Comparison of ENCODE assay signal across 10 cellular contexts in genomic region chr15:31329640-31330010, GRCh38. TPM values are rescaled to one million over a fixed set of nuclear protein-coding genes. Genes with fewer than 3 reads are reported as not detected.
DNase-seq lines count a peak whose midpoint lies in the region; ATAC-seq and TF ChIP-seq lines count a peak whose summit lies in the region.
"Had no signal": no experiment of that assay in that cellular context is flagged by ENCODE, and none has a peak within 500 bp of the region (broad histone marks: within the 10 kb centered on the region; RNA-seq: fewer than 3 reads in every experiment).

No MANE protein-coding gene starts in this region.

- H3K27me3 ChIP-seq in adrenal gland: no peaks in the 10 kb centered on the region
- no peaks in the 10 kb centered on the region for H3K27me3 ChIP-seq in right lobe of liver
- no peaks in the 10 kb centered on the region for H3K27me3 ChIP-seq in thyroid gland

- POLR2A ChIA-PET in activated CD4-positive, alpha-beta T cell treated with anti-CD3 and anti-CD28 coated beads, Interleukin-2, amount 10 ng/mL, durations not matched to agents 7 days and 5 days (lab: Charles Lee): no interaction called here

- H3K27me3 Mint-ChIP-seq in activated CD4-positive, alpha-beta T cell treated with anti-CD3 and anti-CD28 coated beads, Interleukin-2, amount 10 ng/mL, durations not matched to agents 7 days and 5 days: no peaks in the 10 kb centered on the region

- CTCF ChIA-PET in activated CD4-positive, alpha-beta T cell treated with anti-CD3 and anti-CD28 coated beads, Interleukin-2, amount 10 ng/mL, durations not matched to agents 7 days and 5 days (lab: Charles Lee): interaction anchor here (1.0 to 1.2 kb wide), 2 partner anchors 106 to 118 kb away, joined by 3 to 4 read pairs; no protein-coding TSS in a partner anchor

- no peaks in the 10 kb centered on the region for H3K9me3 Mint-ChIP-seq in activated CD4-positive, alpha-beta T cell treated with anti-CD3 and anti-CD28 coated beads, Interleukin-2, amount 10 ng/mL, durations not matched to agents 7 days and 5 days

- H3K4me3 Mint-ChIP-seq in activated CD4-positive, alpha-beta T cell treated with anti-CD3 and anti-CD28 coated beads, Interleukin-2, amount 10 ng/mL, durations not matched to agents 7 days and 5 days: peak overlapping the region; percentile 92

- H3K4me3 ChIP-seq in adrenal gland: peak overlapping the region in 1 of 4 donors; percentile 99
- H3K4me3 ChIP-seq in right lobe of liver: peak overlapping the region in 2 of 3 donors; percentile 80 to 94
- peak overlapping the region in 2 of 3 donors; percentile 79 to 88 for H3K4me3 ChIP-seq in thyroid gland (replicated peaks in 1 of 3)

- H3K36me3 ChIP-seq in adrenal gland (replicated peaks in 1 of 2): no peaks in the 10 kb centered on the region
- H3K36me3 ChIP-seq in right lobe of liver: no peaks in the 10 kb centered on the region
- H3K36me3 ChIP-seq in thyroid gland: no peaks in the 10 kb centered on the region

- peaks cover 43% of the 10 kb centered on the region for H3K36me3 Mint-ChIP-seq in activated CD4-positive, alpha-beta T cell treated with anti-CD3 and anti-CD28 coated beads, Interleukin-2, amount 10 ng/mL, durations not matched to agents 7 days and 5 days (ENCODE audit: low read depth)

- no peak for DNase-seq in activated CD4-positive, alpha-beta T cell treated with anti-CD3 and anti-CD28 coated beads, Interleukin-2, amount 10 ng/mL, durations not matched to agents 7 days and 5 days
- DNase-seq in activated CD4-positive, alpha-beta T cell treated with anti-CD3 and anti-CD28 coated beads for 1 hour: no peak
- DNase-seq in adrenal gland: no peak
- peak in 1 of 3 donors; percentile 25 for DNase-seq in right lobe of liver
- peak in 1 of 2 donors; percentile 39 for DNase-seq in thyroid gland
- DNase-seq in NCI-H128 (lab: John Stamatoyannopoulos, UW; ENCODE audit: unreplicated experiment): no peak
- DNase-seq in AG20443 (ENCODE audit: low spot score): no peak
- DNase-seq: amygdala, NCI-H526 treated with DMSO at 0.1 percent for 48 hours had no signal

- peak overlapping the region; percentile 93 for H3K27ac Mint-ChIP-seq in activated CD4-positive, alpha-beta T cell treated with anti-CD3 and anti-CD28 coated beads, Interleukin-2, amount 10 ng/mL, durations not matched to agents 7 days and 5 days

- ATAC-seq in right lobe of liver: no peak
- ATAC-seq in HG03139 (IDR thresholded peaks at IDR 0.05; ENCODE audit: unreplicated experiment): no peak

- H3K4me1 Mint-ChIP-seq in activated CD4-positive, alpha-beta T cell treated with anti-CD3 and anti-CD28 coated beads, Interleukin-2, amount 10 ng/mL, durations not matched to agents 7 days and 5 days: peaks cover 53% of the 10 kb centered on the region

- peaks cover 13 to 47% of the 10 kb centered on the region in 2 donors for H3K4me1 ChIP-seq in adrenal gland (replicated peaks in 1 of 2)
- H3K4me1 ChIP-seq in right lobe of liver: peaks cover 0 to 58% (median 26%) of the 10 kb centered on the region in 4 donors
- peaks cover 63% of the 10 kb centered on the region in 2 donors for H3K4me1 ChIP-seq in thyroid gland

- H3K27ac ChIP-seq in adrenal gland (peak overlapping the region in 3 of 5 donors; percentile 52 to 100 (median 90)), right lobe of liver (peak overlapping the region in 1 of 3 donors; percentile 44), thyroid gland (peak overlapping the region; percentile 95 to 100 (median 100))

- H3K9me3 ChIP-seq in adrenal gland (replicated peaks in 1 of 3) (no peaks in the 10 kb centered on the region), right lobe of liver (no peaks in the 10 kb centered on the region), thyroid gland (no peaks in the 10 kb centered on the region)

- no peak for TF ChIP-seq CTCF in adrenal gland (IDR thresholded peaks at IDR 0.05)
- no peak for TF ChIP-seq CTCF in right lobe of liver (IDR thresholded peaks at IDR 0.05)
- no peak for TF ChIP-seq CTCF in thyroid gland (IDR thresholded peaks at IDR 0.05)

- no peak for TF ChIP-seq POLR2A in adrenal gland (IDR thresholded peaks at IDR 0.05)
- TF ChIP-seq POLR2A in right lobe of liver (IDR thresholded peaks at IDR 0.05): no peak
- TF ChIP-seq POLR2A in thyroid gland (IDR thresholded peaks at IDR 0.05): no peak

- WGBS in adrenal gland, 4 donors: 63 to 82% (median 69%) methylated on average over 13 to 15 of the region's 15 CpGs
- WGBS in right lobe of liver (ENCODE audit: insufficient coverage, low coverage, low lambda C conversion rate, missing lambda C conversion rate): 41% methylated on average over 7 of the region's 15 CpGs
- 21 to 49% methylated on average over 9 to 13 of the region's 15 CpGs for WGBS in thyroid gland, 2 donors

- intact Hi-C loops in adrenal gland (cut with DNase I) (loop anchor here in 1 of 2 donors (5.0 to 10.0 kb wide), 4 partner anchors 63 to 158 kb away; no protein-coding TSS in a partner anchor), right lobe of liver (cut with DNase I) (loop anchor here in 1 of 2 donors (10.0 kb wide), 1 partner anchor 115 kb away; no protein-coding TSS in a partner anchor), thyroid gland (cut with DNase I) (loop anchor here (5.0 to 10.0 kb wide), 4 partner anchors 38 to 155 kb away; no protein-coding TSS in a partner anchor)

RNA-seq across cellular contexts. Expression of gene KLF13, which starts 3.0 kb away (rescaled TPM):
- 100 to 1,000 TPM; 235 to 264 TPM for total RNA-seq in activated CD4-positive, alpha-beta T cell treated with anti-CD3 and anti-CD28 coated beads, Interleukin-2, amount 10 ng/mL, durations not matched to agents 7 days and 5 days
- total RNA-seq in adrenal gland (10 to 100 TPM; 19.9 to 65.9 (median 37.8) TPM), right lobe of liver (10 to 100 TPM; 22.7 to 66.2 (median 28.5) TPM), thyroid gland (100 to 1,000 TPM in 2 of 4 donors, 10 to 100 TPM in 2; 84.0 to 117 (median 97.6) TPM)
- polyA plus RNA-seq in adrenal gland: 10 to 100 TPM; 17.3 to 33.5 (median 21.0) TPM
